In genomic region chr6:85864453-85865401, GRCh38 we compare ENCODE assay signal across 12 cellular contexts.
DNase-seq lines count a peak whose midpoint lies in the region; ATAC-seq, FAIRE-seq and TF ChIP-seq lines count a peak whose summit lies in the region.
"Had no signal": no experiment of that assay in that cellular context is flagged by ENCODE, and none has a peak within 500 bp of the region (broad histone marks: within the 10 kb centered on the region; RNA-seq: fewer than 3 reads in every experiment).

No MANE protein-coding gene starts in this region.

- no peak overlapping the region for H3K27ac ChIP-seq in HepG2 (ENCODE audit: extremely low read length, insufficient read depth, low read length)
- H3K27ac ChIP-seq in right lobe of liver = no peak overlapping the region
- H3K27ac ChIP-seq in breast epithelium = peak overlapping the region in 1 of 2 donors; percentile 10

- no peak for FAIRE-seq in HepG2 (lab: Jason Lieb, UNC)

- peak overlapping the region; percentile 68 for H3K4me2 ChIP-seq in HepG2 (ENCODE audit: low read depth, low read length)

- DNase-seq in HepG2 (ENCODE audit: low spot score) = peak; percentile 38
- no peak for DNase-seq in right lobe of liver
- DNase-seq in breast epithelium (ENCODE audit: low spot score in 2 of 2) = no peak
- DNase-seq in left colon = no peak
- DNase-seq in GOT3 (lab: John Stamatoyannopoulos, UW) = no peak
- no peak for DNase-seq in NCI-H146 (lab: John Stamatoyannopoulos, UW)
- DNase-seq in stimulated activated CD4-positive, alpha-beta T cell treated with anti-CD3 and anti-CD28 coated beads, Interleukin-12 subunit alpha, Interleukin-12 subunit beta, amount 100 ng/mL, for 4 hours = no peak
- DNase-seq in naive thymus-derived CD8-positive, alpha-beta T cell = no peak
- DNase-seq: activated effector memory CD4-positive, alpha-beta T cell treated with anti-CD3 and anti-CD28 coated beads, Interleukin-2, amount 50 U/mL, for 16 hours; AML-193; NCI-H1694; posterior cingulate gyrus had no signal

- H3K79me2 ChIP-seq in HepG2 (ENCODE audit: insufficient read depth, low read length) = no peaks in the 10 kb centered on the region

- H3K9me3 ChIP-seq in HepG2 (ENCODE audit: low read length) (no peaks in the 10 kb centered on the region), right lobe of liver (no peaks in the 10 kb centered on the region), breast epithelium (no peaks in the 10 kb centered on the region)

- peak; percentile 62 for ATAC-seq in HepG2
- ATAC-seq in right lobe of liver = no peak
- peak; percentile 83 for ATAC-seq in left colon
- ATAC-seq in naive thymus-derived CD8-positive, alpha-beta T cell = no peak

- H3K9ac ChIP-seq in HepG2 (ENCODE audit: insufficient read depth, low read depth, low read length) = no peak overlapping the region

- H3K4me3 ChIP-seq in HepG2 (replicated peaks in 1 of 3; ENCODE audit: insufficient read depth in 1 of 3, low read depth in 2 of 3, low read length in 3 of 3) = no peak overlapping the region; a peak in 1 of 6 replicates
- H3K4me3 ChIP-seq in right lobe of liver = no peak overlapping the region
- peak overlapping the region in 2 of 3 donors; percentile 45 to 59 for H3K4me3 ChIP-seq in breast epithelium

- intact Hi-C loops in HepG2 (cut with micrococcal nuclease; ENCODE audit: unreplicated experiment) (loop anchor here (10.0 kb wide), 2 partner anchors 100 to 190 kb away; no protein-coding TSS in a partner anchor), right lobe of liver (cut with DNase I) (no loop called here), breast epithelium (cut with DNase I; ENCODE audit: low total_unique reads) (no loop called here), left colon (cut with DNase I, micrococcal nuclease) (no loop called here)

- H3K4me1 ChIP-seq in HepG2 (ENCODE audit: insufficient read depth, low read length) (peaks cover 32% of the 10 kb centered on the region), right lobe of liver (no peaks in the 10 kb centered on the region), breast epithelium (no peaks in the 10 kb centered on the region)

- WGBS in HepG2 (ENCODE audit: low lambda C conversion rate) = 10% methylated on average over 7 of the region's 7 CpGs
- WGBS in right lobe of liver (ENCODE audit: insufficient coverage, low coverage, low lambda C conversion rate, missing lambda C conversion rate) = 39% methylated on average over 7 of the region's 7 CpGs

- H3K36me3 ChIP-seq in HepG2 (replicated peaks in 1 of 2; ENCODE audit: control insufficient read depth in 1 of 2, insufficient read depth in 2 of 2, low read length in 2 of 2) (no peaks in the 10 kb centered on the region), right lobe of liver (no peaks in the 10 kb centered on the region), breast epithelium (no peaks in the 10 kb centered on the region)

- CTCF ChIA-PET in HepG2 (lab: Yijun Ruan, JAX; ENCODE audit: low intra/inter-chr PET ratio, low total read pairs) = no interaction called here

- TF ChIP-seq POLR2A in HepG2 (IDR thresholded peaks at IDR 0.05; ENCODE audit: insufficient read depth in 1 of 2, low read depth in 2 of 2, low read length in 2 of 2) = no peak
- no peak for TF ChIP-seq POLR2A in right lobe of liver (IDR thresholded peaks at IDR 0.05)
- TF ChIP-seq POLR2A in breast epithelium (IDR thresholded peaks at IDR 0.05) = no peak

- no peak overlapping the region for H3K4me3 Mint-ChIP-seq in naive thymus-derived CD8-positive, alpha-beta T cell

- no peak overlapping the region for H2AFZ ChIP-seq in HepG2 (ENCODE audit: low read length)

- TF ChIP-seq EP300 in HepG2 (IDR thresholded peaks at IDR 0.05; ENCODE audit: low read depth in 2 of 2, low read length in 2 of 2) (no peak), HepG2 (CRISPR knock-in tag; IDR thresholded peaks at IDR 0.05; ENCODE audit: borderline replicate concordance) (no peak)

- in situ Hi-C loops in HepG2 (cut with HindIII; ENCODE audit: extremely low pct_ligation_motif_present, low pct_unique_long_range_greater_than_20kb) = no loop called here

- TF ChIP-seq RAD21 in HepG2 (CRISPR knock-in tag; IDR thresholded peaks at IDR 0.05) = no peak

- H3K4me1 Mint-ChIP-seq in naive thymus-derived CD8-positive, alpha-beta T cell = no peaks in the 10 kb centered on the region

- H3K9me3 Mint-ChIP-seq in naive thymus-derived CD8-positive, alpha-beta T cell = peaks cover 0 to 10% (median 4%) of the 10 kb centered on the region in 9 donors

- no peaks in the 10 kb centered on the region for H4K20me1 ChIP-seq in HepG2 (ENCODE audit: insufficient read depth, low read length)

- TF ChIP-seq CTCF in HepG2 (CRISPR knock-in tag; IDR thresholded peaks at IDR 0.05) (no peak), right lobe of liver (IDR thresholded peaks at IDR 0.05) (no peak), breast epithelium (IDR thresholded peaks at IDR 0.05) (no peak)

- no peaks in the 10 kb centered on the region for H3K27me3 ChIP-seq in HepG2 (ENCODE audit: control insufficient read depth in 1 of 2, insufficient read depth in 2 of 2, low read length in 2 of 2)
- H3K27me3 ChIP-seq in right lobe of liver = no peaks in the 10 kb centered on the region
- H3K27me3 ChIP-seq in breast epithelium = no peaks in the 10 kb centered on the region

- POLR2A ChIA-PET in HepG2 (lab: Yijun Ruan, JAX) = interaction anchor here (0.5 kb wide), 1 partner anchor 221 kb away, joined by 3 read pairs; no protein-coding TSS in a partner anchor
- POLR2A ChIA-PET in naive thymus-derived CD8-positive, alpha-beta T cell (lab: Charles Lee) = no interaction called here

- H3K27me3 Mint-ChIP-seq in naive thymus-derived CD8-positive, alpha-beta T cell = peaks cover 4 to 19% (median 6%) of the 10 kb centered on the region in 5 donors

- no peaks in the 10 kb centered on the region for H3K36me3 Mint-ChIP-seq in naive thymus-derived CD8-positive, alpha-beta T cell

- H3K27ac Mint-ChIP-seq in naive thymus-derived CD8-positive, alpha-beta T cell = no peak overlapping the region

- no TSS peak for BruUV-seq in HepG2 (replicated peaks; lab: Mats Ljungman, UMichigan)

TF ChIP-seq in HepG2, 621 proteins besides CTCF, POLR2A, EP300 and RAD21:
- peak; percentile 79 for TF ChIP-seq ZNF652 (CRISPR knock-in tag; IDR thresholded peaks at IDR 0.05; ENCODE audit: borderline replicate concordance, low read depth)
- 0 out of 2 replicates have a peak, but pooled peaks have one; percentile 22 for TF ChIP-seq ZNF121 (CRISPR knock-in tag; IDR thresholded peaks at IDR 0.05)
- no peak for TF ChIP-seq GATAD1 (CRISPR knock-in tag; IDR thresholded peaks at IDR 0.05)
- TF ChIP-seq YY1 (IDR thresholded peaks at IDR 0.05; ENCODE audit: insufficient read depth, insufficient replicate concordance, low read depth, low read length) = no peak

Comparison
In these comparisons a context has a peak if more than half of its experiments do, and no peak if none do; other contexts are left out.
1. ATAC-seq: peak in HepG2 (single experiment) and left colon (single experiment); none in right lobe of liver (0 of 4) and naive thymus-derived CD8-positive, alpha-beta T cell (0 of 2).
2. H3K4me3 ChIP-seq: peak in breast epithelium (2 of 3); none in HepG2 (0 of 3) and right lobe of liver (0 of 3).